12 cellular contexts compared by ENCODE assay signal in the genomic region with DNA sequence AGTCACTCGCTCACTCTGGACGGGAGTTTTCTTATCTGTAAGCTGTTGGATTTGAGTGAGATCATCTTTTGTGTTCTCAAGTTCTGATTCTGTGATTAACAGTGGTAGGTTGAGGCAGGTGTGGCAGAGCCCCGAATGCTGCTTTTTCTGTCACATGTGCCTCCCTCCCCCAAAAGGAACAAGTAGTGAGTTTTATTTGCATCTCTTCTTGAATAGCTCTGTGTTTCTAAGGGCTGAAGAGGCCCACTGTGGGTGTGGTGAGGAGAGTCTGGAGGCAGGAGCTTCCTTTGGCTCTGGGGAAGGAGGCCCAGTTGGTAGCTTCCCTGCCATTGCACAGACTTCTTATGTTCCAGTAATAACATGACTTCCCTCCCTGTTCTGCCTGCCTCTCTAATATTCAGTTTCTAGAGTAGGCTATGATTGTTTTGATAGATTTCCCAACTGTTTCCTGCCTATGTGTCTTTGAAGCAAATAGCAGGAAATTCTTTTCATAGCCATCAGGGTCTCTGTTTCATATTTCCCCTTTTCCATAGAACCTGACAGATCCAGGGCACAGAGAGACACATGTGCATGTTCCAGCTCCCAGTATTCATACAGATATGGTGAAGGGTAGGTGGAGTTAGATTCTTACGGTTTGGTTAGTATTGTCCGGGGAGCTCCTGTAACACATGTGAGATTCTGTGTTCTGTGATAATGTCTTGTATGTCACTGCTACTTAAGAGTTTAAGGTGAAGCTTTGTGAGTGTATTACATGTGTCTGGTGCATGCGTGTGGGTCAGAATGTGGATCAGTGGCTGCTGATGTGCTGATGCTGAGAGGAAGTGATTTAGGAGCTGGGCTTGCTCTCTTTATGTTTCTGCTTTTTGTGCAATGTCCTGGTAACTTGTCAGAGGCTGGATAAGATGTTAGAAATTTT. TPM values are rescaled to one million over a fixed set of nuclear protein-coding genes. Genes with fewer than 3 reads are reported as not detected.
DNase-seq lines count a peak whose midpoint lies in the region; ATAC-seq and TF ChIP-seq lines count a peak whose summit lies in the region.
"Had no signal": no experiment of that assay in that cellular context is flagged by ENCODE, and none has a peak within 500 bp of the region (broad histone marks: within the 10 kb centered on the region; RNA-seq: fewer than 3 reads in every experiment).

No MANE protein-coding gene starts in this region.

- no peak overlapping the region for H2AK9ac ChIP-seq in IMR-90 (replicated peaks; ENCODE audit: low read depth, low read length, poor library complexity)

- H3K4me1 ChIP-seq in IMR-90 (ENCODE audit: control insufficient read depth, insufficient read depth, low read length) (peaks cover 6% of the 10 kb centered on the region; the same call in 1 of the 2 replicates), parathyroid adenoma (no peaks in the 10 kb centered on the region), psoas muscle (no peaks in the 10 kb centered on the region)

- no peak overlapping the region for H4K8ac ChIP-seq in IMR-90 (ENCODE audit: low read depth in 2 of 2, low read length in 2 of 2)

- H3K9ac ChIP-seq in IMR-90 (ENCODE audit: low read depth, low read length) (no peak overlapping the region), parathyroid adenoma (no peak overlapping the region)

- H4K91ac ChIP-seq in IMR-90 (ENCODE audit: insufficient read depth, low read depth, low read length), result no peak overlapping the region

- H3K9me3 Mint-ChIP-seq in dendritic cell treated with granulocyte-macrophage colony-stimulating factor and Interleukin-4, amounts not matched to agents 40 ng/mL and 50 ng/mL, for 4 days, result no peaks in the 10 kb centered on the region
- H3K9me3 Mint-ChIP-seq: activated naive CD4-positive, alpha-beta T cell treated with anti-CD3 and anti-CD28 coated beads, Interleukin-2, amount 50 U/mL, for 24 hours had no signal

- H2BK5ac ChIP-seq in IMR-90 (ENCODE audit: low read depth, low read length, poor library complexity, severe bottlenecking), result no peak overlapping the region

- H3K14ac ChIP-seq in IMR-90 (replicated peaks; ENCODE audit: low read depth, low read length), result 0 out of 2 replicates have a peak overlapping the region, but pooled peaks have one; percentile 56

- no peaks in the 10 kb centered on the region for H3K36me3 Mint-ChIP-seq in dendritic cell treated with granulocyte-macrophage colony-stimulating factor and Interleukin-4, amounts not matched to agents 40 ng/mL and 50 ng/mL, for 4 days (ENCODE audit: low read depth)
- H3K36me3 Mint-ChIP-seq: activated naive CD4-positive, alpha-beta T cell treated with anti-CD3 and anti-CD28 coated beads, Interleukin-2, amount 50 U/mL, for 24 hours had no signal

- H3K27ac Mint-ChIP-seq in dendritic cell treated with granulocyte-macrophage colony-stimulating factor and Interleukin-4, amounts not matched to agents 40 ng/mL and 50 ng/mL, for 4 days, result peak overlapping the region; percentile 45
- H3K27ac Mint-ChIP-seq: activated naive CD4-positive, alpha-beta T cell treated with anti-CD3 and anti-CD28 coated beads, Interleukin-2, amount 50 U/mL, for 24 hours had no signal

- peaks cover 38% of the 10 kb centered on the region for H3K27me3 Mint-ChIP-seq in dendritic cell treated with granulocyte-macrophage colony-stimulating factor and Interleukin-4, amounts not matched to agents 40 ng/mL and 50 ng/mL, for 4 days
- H3K27me3 Mint-ChIP-seq: activated naive CD4-positive, alpha-beta T cell treated with anti-CD3 and anti-CD28 coated beads, Interleukin-2, amount 50 U/mL, for 24 hours had no signal

- TF ChIP-seq POLR2A in IMR-90 (IDR thresholded peaks at IDR 0.05; ENCODE audit: low read depth, low read length), result no peak

- H3K79me2 ChIP-seq in parathyroid adenoma, result no peaks in the 10 kb centered on the region

- no peak overlapping the region for H3K4me3 ChIP-seq in IMR-90 (ENCODE audit: insufficient read depth, low read depth, low read length)
- H3K4me3 ChIP-seq in parathyroid adenoma (ENCODE audit: low read depth, low read length), result no peak overlapping the region
- no peak overlapping the region for H3K4me3 ChIP-seq in psoas muscle
- H3K4me3 ChIP-seq: lung had no signal

- no peaks in the 10 kb centered on the region for H4K20me1 ChIP-seq in IMR-90 (ENCODE audit: insufficient read depth, low read length)

- in situ Hi-C loops in IMR-90 (cut with MboI; ENCODE audit: low sequenced_read_pairs), result no loop called here

- H3K23ac ChIP-seq in IMR-90 (ENCODE audit: low read depth, low read length), result no peak overlapping the region

- dilution Hi-C loops in IMR-90 (cut with HindIII; ENCODE audit: low sequenced_read_pairs, unreplicated experiment), result no loop called here

- no peak for TF ChIP-seq RAD21 in IMR-90 (IDR thresholded peaks at IDR 0.05; ENCODE audit: low read length)

- H3K9me3 ChIP-seq in IMR-90 (ENCODE audit: control insufficient read depth, insufficient read depth, low read length) (no peaks in the 10 kb centered on the region), parathyroid adenoma (ENCODE audit: control insufficient read depth, low read length) (no peaks in the 10 kb centered on the region), psoas muscle (no peaks in the 10 kb centered on the region)

- no TSS peak for BruUV-seq in IMR-90 (replicated peaks; lab: Mats Ljungman, UMichigan)

- peaks cover 4% of the 10 kb centered on the region; the same call in 1 of the 2 replicates for H3K9me1 ChIP-seq in IMR-90 (ENCODE audit: insufficient read depth, low read length)

- peak; percentile 12 for DNase-seq in GM10266 (ENCODE audit: extremely low spot score)
- DNase-seq in IMR-90, result no peak
- no peak for DNase-seq in GM19238 (ENCODE audit: insufficient read length, low spot score)
- DNase-seq in psoas muscle, result no peak
- DNase-seq: stimulated activated CD4-positive, alpha-beta T cell treated with anti-CD3 and anti-CD28 coated beads, Interleukin-4, amount 100 ng/mL, for 4 hours had no signal

- no peak overlapping the region for H3K56ac ChIP-seq in IMR-90 (ENCODE audit: extremely low read depth, insufficient read depth, low read length)

- H2AK5ac ChIP-seq in IMR-90 (ENCODE audit: low read depth, low read length), result no peak overlapping the region

- H3K4ac ChIP-seq in IMR-90 (ENCODE audit: low read depth, low read length), result no peak overlapping the region

- H3K18ac ChIP-seq in IMR-90 (ENCODE audit: low read depth, low read length), result no peak overlapping the region

- H2BK120ac ChIP-seq in IMR-90 (ENCODE audit: low read depth, low read length), result no peak overlapping the region

- H3K4me2 ChIP-seq in IMR-90 (ENCODE audit: low read depth, low read length) (no peak overlapping the region), parathyroid adenoma (ENCODE audit: low read length) (no peak overlapping the region)

- ATAC-seq in IMR-90 (ENCODE audit: low read depth) (no peak; the same call in 1 of the 2 replicates), HG02571 (IDR thresholded peaks at IDR 0.05; ENCODE audit: unreplicated experiment) (no peak), psoas muscle (no peak), HG03521 (IDR thresholded peaks at IDR 0.05; ENCODE audit: unreplicated experiment) (no peak)

- no peak overlapping the region for H2BK20ac ChIP-seq in IMR-90 (ENCODE audit: low read depth, low read length)

- H4K5ac ChIP-seq in IMR-90 (ENCODE audit: low read depth, low read length), result no peak overlapping the region

- H3K4me1 Mint-ChIP-seq in dendritic cell treated with granulocyte-macrophage colony-stimulating factor and Interleukin-4, amounts not matched to agents 40 ng/mL and 50 ng/mL, for 4 days (ENCODE audit: low read depth), result peaks cover 30% of the 10 kb centered on the region

- no peak for TF ChIP-seq CTCF in GM10266 (IDR thresholded peaks at IDR 0.05; ENCODE audit: control insufficient read depth, insufficient read depth, low read depth, missing control alignments)
- no peak for TF ChIP-seq CTCF in IMR-90 (conservative IDR thresholded peaks at IDR 0.05; ENCODE audit: low read depth, low read length)
- no peak for TF ChIP-seq CTCF in parathyroid adenoma (IDR thresholded peaks at IDR 0.05)
- no peak for TF ChIP-seq CTCF in psoas muscle (IDR thresholded peaks at IDR 0.05)

- H3K36me3 ChIP-seq in IMR-90 (ENCODE audit: control insufficient read depth, insufficient read depth, low read length) (no peaks in the 10 kb centered on the region), parathyroid adenoma (ENCODE audit: control insufficient read depth, insufficient read depth, low read length) (no peaks in the 10 kb centered on the region), psoas muscle (ENCODE audit: insufficient read depth in 1 of 2, low read depth in 1 of 2) (no peaks in the 10 kb centered on the region)

- H3K27ac ChIP-seq in IMR-90 (ENCODE audit: insufficient read depth, low read length) (no peak overlapping the region), parathyroid adenoma (peak overlapping the region; percentile 24), psoas muscle (no peak overlapping the region)

- H3K27me3 ChIP-seq in IMR-90 (ENCODE audit: control insufficient read depth, insufficient read depth, low read length), result peaks cover 8% of the 10 kb centered on the region
- H3K27me3 ChIP-seq in parathyroid adenoma (ENCODE audit: control insufficient read depth, insufficient read depth, low read length), result no peaks in the 10 kb centered on the region
- peaks cover 0 to 8% (median 0%) of the 10 kb centered on the region in 3 donors for H3K27me3 ChIP-seq in psoas muscle (ENCODE audit: insufficient read depth in 3 of 3, low read length in 2 of 3)

- POLR2A ChIA-PET in IMR-90 (lab: Charles Lee; ENCODE audit: unreplicated experiment), result no interaction called here

- CTCF ChIA-PET in IMR-90 (lab: Yijun Ruan, JAX), result interaction anchor here (0.9 to 1.0 kb wide), 3 partner anchors 17 to 96 kb away, joined by 3 to 5 read pairs (median 4); no protein-coding TSS in a partner anchor

- 72% methylated on average over 2 of the region's 6 CpGs; no CpG with 5 or more reads in 1 of the 2 experiments for WGBS in IMR-90 (ENCODE audit: extremely low coverage in 2 of 2, insufficient read length in 1 of 2), 2 experiments
- 44 to 57% (median 56%) methylated on average over 6 of the region's 6 CpGs for WGBS in psoas muscle, 3 donors

- no peak overlapping the region for H2BK15ac ChIP-seq in IMR-90 (ENCODE audit: low read depth, low read length)

- intact Hi-C loops in IMR-90 (cut with micrococcal nuclease) (no loop called here), psoas muscle (cut with DNase I) (no loop called here)
- intact Hi-C loops in dendritic cell treated with granulocyte-macrophage colony-stimulating factor and Interleukin-4, amounts not matched to agents 40 ng/mL and 50 ng/mL, for 4 days (cut with micrococcal nuclease), result no loop called here

- no peak overlapping the region for H2AFZ ChIP-seq in IMR-90 (replicated peaks; ENCODE audit: low read length, poor library complexity)
- H2AFZ ChIP-seq in parathyroid adenoma, result no peak overlapping the region

- H3K4me3 Mint-ChIP-seq in dendritic cell treated with granulocyte-macrophage colony-stimulating factor and Interleukin-4, amounts not matched to agents 40 ng/mL and 50 ng/mL, for 4 days, result no peak overlapping the region
- H3K4me3 Mint-ChIP-seq: activated naive CD4-positive, alpha-beta T cell treated with anti-CD3 and anti-CD28 coated beads, Interleukin-2, amount 50 U/mL, for 24 hours had no signal

- H3K79me1 ChIP-seq in IMR-90 (ENCODE audit: low read depth in 1 of 2, low read length in 2 of 2), result no peaks in the 10 kb centered on the region

RNA-seq across cellular contexts. Expression of a gene that starts 24.0 kb away (rescaled TPM):
- not detected in 2 replicates for total RNA-seq in IMR-90 (2012; rRNA removed)
- polyA plus RNA-seq in IMR-90 (2012; rRNA removed), result not detected in 2 replicates
- not detected in 2 replicates for polyA plus RNA-seq in IMR-90 (2012; cell fraction: cytosol; rRNA removed)
- not detected in 2 replicates for polyA plus RNA-seq in IMR-90 (2012; cell fraction: nucleus; rRNA removed; ENCODE audit: low replicate concordance)
- total RNA-seq in psoas muscle, result not detected
- polyA plus RNA-seq in psoas muscle, result under 1 TPM in 2 of 3 donors, not detected in 1; 0.05 to 0.11 TPM
- total RNA-seq: epithelial cell of proximal tubule had no signal

RNA-seq across cellular contexts. Expression of a gene that starts 39.6 kb away (rescaled TPM):
- total RNA-seq in IMR-90 (2012; rRNA removed), result 0.83 and 1.1 TPM in 2 replicates
- polyA plus RNA-seq in IMR-90 (2012; rRNA removed), result 5.4 and 5.9 TPM in 2 replicates
- 3.2 and 4.7 TPM in 2 replicates for polyA plus RNA-seq in IMR-90 (2012; cell fraction: cytosol; rRNA removed)
- polyA plus RNA-seq in IMR-90 (2012; cell fraction: nucleus; rRNA removed; ENCODE audit: low replicate concordance), result 2.2 and 7.5 TPM in 2 replicates
- 10 to 100 TPM in 2 of 4 donors, 1 to 10 TPM in 2; 5.3 to 27.7 (median 10.5) TPM for total RNA-seq in psoas muscle
- polyA plus RNA-seq in psoas muscle, result 10 to 100 TPM in 1 of 3 donors, 1 to 10 TPM in 2; 6.4 to 14.2 (median 9.3) TPM
